16 cellular contexts compared by ENCODE assay signal in the genomic region with DNA sequence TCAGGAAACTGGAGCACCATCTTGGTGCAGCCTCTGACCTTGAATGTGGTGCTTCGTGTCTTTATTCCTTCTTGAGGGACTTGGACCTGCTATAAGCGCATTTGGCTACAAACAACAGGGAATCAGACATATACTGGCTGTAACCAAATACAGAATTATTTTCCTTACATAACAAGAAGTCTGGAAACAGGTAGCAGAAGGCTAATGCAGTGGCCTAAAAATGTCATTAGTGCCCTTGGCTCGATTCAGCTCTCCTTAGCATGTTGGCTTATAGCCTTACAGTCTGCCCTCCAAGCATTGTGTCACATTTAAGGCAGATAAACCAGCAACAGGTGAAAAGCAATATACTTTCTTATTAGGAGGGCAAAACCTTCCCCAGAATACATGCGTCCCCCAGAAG.
DNase-seq lines count a peak whose midpoint lies in the region; TF ChIP-seq lines count a peak whose summit lies in the region.
"Had no signal": no experiment of that assay in that cellular context is flagged by ENCODE, and none has a peak within 500 bp of the region (broad histone marks: within the 10 kb centered on the region; RNA-seq: fewer than 3 reads in every experiment).

No MANE protein-coding gene starts in this region.

- TF ChIP-seq CTCF in HEK293 (tag by site-specific recombination; IDR thresholded peaks at IDR 0.05), result no peak

- H3K36me3 ChIP-seq in HEK293 (ENCODE audit: control insufficient read depth in 2 of 2, insufficient read depth in 1 of 2, low read length in 2 of 2), result no peaks in the 10 kb centered on the region
- H3K36me3 ChIP-seq: BE2C, BLaER1 had no signal

- CTCF ChIA-PET in HEK293 (lab: Yijun Ruan, JAX), result interaction anchor here (1.1 kb wide), 1 partner anchor 8 kb away, joined by 3 read pairs; no protein-coding TSS in a partner anchor

- H3K4me3 ChIP-seq in HEK293 (ENCODE audit: low read depth, low read length), result no peak overlapping the region
- H3K4me3 ChIP-seq: BLaER1, GM12878 had no signal

- no peaks in the 10 kb centered on the region for H3K4me1 ChIP-seq in HEK293 (ENCODE audit: control insufficient read depth, insufficient read depth, low read length)
- H3K4me1 ChIP-seq: BE2C, BLaER1 had no signal

- POLR2A ChIA-PET in HEK293 (lab: Yijun Ruan, JAX), result no interaction called here

- no peaks in the 10 kb centered on the region for H3K9me3 ChIP-seq in HEK293 (ENCODE audit: control insufficient read depth, insufficient read depth, low read depth, low read length)
- H3K9me3 ChIP-seq: BE2C, BLaER1 had no signal

- peak; percentile 30 for DNase-seq in cerebellum (ENCODE audit: low spot score)
- no peak for DNase-seq in middle frontal gyrus (ENCODE audit: extremely low spot score, low spot score)
- no peak for DNase-seq in T-helper 9 cell
- DNase-seq in D341Med (ENCODE audit: low spot score), result no peak
- DNase-seq: 8988T; ACHN; BE2C; CD4-positive, alpha-beta memory T cell; CD4-positive, CD25-positive, alpha-beta regulatory T cell; CD8-positive, alpha-beta memory T cell; COR-L47; DMS79 treated with DMSO at 0.1 percent for 48 hours; GDM1 had no signal

- H3K27ac ChIP-seq in HEK293 (ENCODE audit: extremely low read depth, low read depth, low read length), result no peak overlapping the region
- H3K27ac ChIP-seq: BLaER1 had no signal

TF ChIP-seq in HEK293, 187 proteins besides CTCF, POLR2A, EP300 and RAD21:
- no peak for TF ChIP-seq KLF1 (tag by site-specific recombination; IDR thresholded peaks at IDR 0.05)
- peak; percentile 39; the same call in 1 of the 2 replicates for TF ChIP-seq SCRT2 (tag by site-specific recombination; IDR thresholded peaks at IDR 0.05)
- TF ChIP-seq ZSCAN5A (tag by site-specific recombination; IDR thresholded peaks at IDR 0.05), result no peak
- TF ChIP-seq ZNF148 (tag by site-specific recombination; IDR thresholded peaks at IDR 0.05; ENCODE audit: borderline replicate concordance), result no peak
